12 cellular contexts compared by ENCODE assay signal in the genomic region with DNA sequence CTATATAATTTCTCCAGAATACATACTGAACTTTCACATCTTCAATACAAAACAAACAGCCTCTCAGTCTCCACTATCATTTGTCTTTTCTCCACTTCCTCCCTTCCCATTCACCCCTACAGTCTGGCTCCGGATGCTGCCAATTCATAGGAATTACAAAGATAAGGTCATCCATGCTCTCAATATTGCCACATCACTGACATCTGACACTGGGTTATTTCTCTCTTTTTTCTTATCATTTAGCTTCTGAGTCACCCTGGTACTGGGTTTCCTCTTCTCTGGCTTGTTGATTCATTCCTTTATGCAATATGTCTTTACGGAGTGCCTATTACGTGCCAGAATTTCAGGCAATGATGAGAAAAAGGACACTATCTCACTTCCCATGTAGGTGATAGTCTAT. TPM values are rescaled to one million over a fixed set of nuclear protein-coding genes. Genes with fewer than 3 reads are reported as not detected.
DNase-seq lines count a peak whose midpoint lies in the region; TF ChIP-seq lines count a peak whose summit lies in the region.
"Had no signal": no experiment of that assay in that cellular context is flagged by ENCODE, and none has a peak within 500 bp of the region (broad histone marks: within the 10 kb centered on the region; RNA-seq: fewer than 3 reads in every experiment).

No MANE protein-coding gene starts in this region.

- DNase-seq in GM03348 (ENCODE audit: low spot score) (peak; percentile 49), NOMO-1 treated with dmso at 0.1 percent for 144 hours (lab: John Stamatoyannopoulos, UW; ENCODE audit: unreplicated experiment) (peak; percentile 72), mammary epithelial cell (peak; percentile 12), islet precursor cell (no peak), osteocyte (ENCODE audit: extremely low spot score, unreplicated experiment) (no peak), T-helper 1 cell (no peak)
- DNase-seq in activated naive CD4-positive, alpha-beta T cell treated with Interleukin-2 at 50 U/mL for 16 hours = no peak
- DNase-seq: anterior cingulate cortex; MM.1S; stimulated activated CD4-positive, alpha-beta T cell treated with anti-CD3 and anti-CD28 coated beads, Interleukin-1b, Interleukin-23, amount 100 ng/mL, for 48 hours had no signal

- in situ Hi-C loops in mammary epithelial cell (cut with MboI; ENCODE audit: low sequenced_read_pairs in 2 of 2) = no loop called here

- H3K27me3 Mint-ChIP-seq in nephron (ENCODE audit: low read depth) (peaks cover 10% of the 10 kb centered on the region), osteocyte (ENCODE audit: unreplicated experiment) (peaks cover 10% of the 10 kb centered on the region)

- H3K9me3 Mint-ChIP-seq in nephron (no peaks in the 10 kb centered on the region), osteocyte (ENCODE audit: unreplicated experiment) (no peaks in the 10 kb centered on the region)

- peaks cover 18% of the 10 kb centered on the region for H3K4me1 ChIP-seq in mammary epithelial cell (ENCODE audit: insufficient read depth, low read length)

- dilution Hi-C loops in mammary epithelial cell (cut with HindIII; ENCODE audit: low sequenced_read_pairs) = no loop called here

- intact Hi-C loops in mammary epithelial cell (cut with micrococcal nuclease) = no loop called here

- no peak overlapping the region for H3K27ac ChIP-seq in mammary epithelial cell (ENCODE audit: insufficient read depth, low read depth, low read length)
- H3K27ac ChIP-seq: suprapubic skin had no signal

- peaks cover 23% of the 10 kb centered on the region for H3K4me1 Mint-ChIP-seq in nephron
- H3K4me1 Mint-ChIP-seq in osteocyte (ENCODE audit: unreplicated experiment) = peaks cover 24% of the 10 kb centered on the region

- H3K79me2 ChIP-seq in mammary epithelial cell (ENCODE audit: insufficient read depth, low read length) = peaks cover 19% of the 10 kb centered on the region

- H3K27me3 ChIP-seq in mammary epithelial cell (ENCODE audit: insufficient read depth, low read length) = no peaks in the 10 kb centered on the region
- H3K27me3 ChIP-seq: suprapubic skin had no signal

- H3K9ac ChIP-seq in mammary epithelial cell (ENCODE audit: insufficient read depth, low read length) = no peak overlapping the region

- H3K36me3 Mint-ChIP-seq in nephron (ENCODE audit: low read depth) = peaks cover 10% of the 10 kb centered on the region
- peaks cover 7% of the 10 kb centered on the region for H3K36me3 Mint-ChIP-seq in osteocyte (ENCODE audit: unreplicated experiment)

- H3K36me3 ChIP-seq in mammary epithelial cell (ENCODE audit: insufficient read depth, low read length) = no peaks in the 10 kb centered on the region
- H3K36me3 ChIP-seq: suprapubic skin had no signal

- WGBS in mammary epithelial cell (ENCODE audit: low coverage, missing lambda C conversion rate) = 90% methylated on average over 3 of the region's 3 CpGs

- H3K9me3 ChIP-seq in mammary epithelial cell (replicated peaks; ENCODE audit: insufficient read depth, low read length) = no peaks in the 10 kb centered on the region
- H3K9me3 ChIP-seq: suprapubic skin had no signal

- peak overlapping the region; percentile 34 to 69 (median 58) for H3K4me3 Mint-ChIP-seq in nephron
- no peak overlapping the region for H3K4me3 Mint-ChIP-seq in osteocyte (ENCODE audit: unreplicated experiment)

- no peaks in the 10 kb centered on the region for H4K20me1 ChIP-seq in mammary epithelial cell (ENCODE audit: insufficient read depth, low read length)

- BruUV-seq in mammary epithelial cell (replicated peaks; lab: Mats Ljungman, UMichigan) = no TSS peak

- no peak overlapping the region for H2AFZ ChIP-seq in mammary epithelial cell (ENCODE audit: low read depth, low read length)

- CTCF ChIA-PET in mammary epithelial cell (lab: Charles Lee; ENCODE audit: low non-redundant PET) = no interaction called here

- H3K4me3 ChIP-seq in mammary epithelial cell (replicated peaks in 1 of 3; ENCODE audit: insufficient read depth in 1 of 3, low read depth in 2 of 3, low read length in 3 of 3) = no peak overlapping the region
- H3K4me3 ChIP-seq: suprapubic skin had no signal

- TF ChIP-seq CTCF in mammary epithelial cell (conservative IDR thresholded peaks at IDR 0.05 in 1 of 2, IDR thresholded peaks at IDR 0.05 in 1 of 2; ENCODE audit: extremely low read depth in 1 of 2, insufficient read depth in 1 of 2, low read depth in 1 of 2, low read length in 2 of 2) = no peak
- no peak for TF ChIP-seq CTCF in nephron (IDR thresholded peaks at IDR 0.05; ENCODE audit: unreplicated experiment in 3 of 3)
- TF ChIP-seq CTCF in osteocyte (IDR thresholded peaks at IDR 0.05) = no peak

- peak overlapping the region in 2 of 3 experiments; percentile 44 to 67 for H3K27ac Mint-ChIP-seq in nephron
- H3K27ac Mint-ChIP-seq in osteocyte (ENCODE audit: unreplicated experiment) = no peak overlapping the region

- no peak overlapping the region for H3K4me2 ChIP-seq in mammary epithelial cell (ENCODE audit: insufficient read depth, low read depth, low read length)

RNA-seq across cellular contexts. Expression of a gene that starts 3.1 kb away (rescaled TPM):
- 10 to 100 TPM; 22.3 to 30.3 TPM for total RNA-seq in mammary epithelial cell
- polyA plus RNA-seq in mammary epithelial cell = 19.8 TPM
- polyA minus RNA-seq in mammary epithelial cell = 38.7 TPM
- 32.4 and 33.2 TPM in 2 replicates for total RNA-seq in osteocyte

RNA-seq across cellular contexts. Expression of a gene that starts 9.2 kb away (rescaled TPM):
- total RNA-seq in mammary epithelial cell (10 to 100 TPM; 20.5 to 22.5 TPM), osteocyte (21.1 and 24.1 TPM in 2 replicates)
- 21.6 TPM for polyA plus RNA-seq in mammary epithelial cell
- polyA minus RNA-seq in mammary epithelial cell = 27.4 TPM

RNA-seq across cellular contexts. Expression of a gene that starts 30.0 kb away (rescaled TPM):
- 10 to 100 TPM in 1 of 2 donors, 1 to 10 TPM in 1; 9.0 to 39.9 TPM for total RNA-seq in mammary epithelial cell
- polyA plus RNA-seq in mammary epithelial cell = 27.9 TPM
- 21.7 TPM for polyA minus RNA-seq in mammary epithelial cell
- total RNA-seq in osteocyte = 32.1 and 39.9 TPM in 2 replicates

Comparison
In these comparisons a context has a peak if more than half of its experiments do, and no peak if none do; other contexts are left out.
1. DNase-seq: peak in GM03348 (single experiment), NOMO-1 treated with dmso at 0.1 percent for 144 hours (single experiment) and mammary epithelial cell (single experiment); none in activated naive CD4-positive, alpha-beta T cell treated with Interleukin-2 at 50 U/mL for 16 hours (single experiment), islet precursor cell (single experiment), osteocyte (single experiment) and T-helper 1 cell (0 of 5).